In the genomic region with DNA sequence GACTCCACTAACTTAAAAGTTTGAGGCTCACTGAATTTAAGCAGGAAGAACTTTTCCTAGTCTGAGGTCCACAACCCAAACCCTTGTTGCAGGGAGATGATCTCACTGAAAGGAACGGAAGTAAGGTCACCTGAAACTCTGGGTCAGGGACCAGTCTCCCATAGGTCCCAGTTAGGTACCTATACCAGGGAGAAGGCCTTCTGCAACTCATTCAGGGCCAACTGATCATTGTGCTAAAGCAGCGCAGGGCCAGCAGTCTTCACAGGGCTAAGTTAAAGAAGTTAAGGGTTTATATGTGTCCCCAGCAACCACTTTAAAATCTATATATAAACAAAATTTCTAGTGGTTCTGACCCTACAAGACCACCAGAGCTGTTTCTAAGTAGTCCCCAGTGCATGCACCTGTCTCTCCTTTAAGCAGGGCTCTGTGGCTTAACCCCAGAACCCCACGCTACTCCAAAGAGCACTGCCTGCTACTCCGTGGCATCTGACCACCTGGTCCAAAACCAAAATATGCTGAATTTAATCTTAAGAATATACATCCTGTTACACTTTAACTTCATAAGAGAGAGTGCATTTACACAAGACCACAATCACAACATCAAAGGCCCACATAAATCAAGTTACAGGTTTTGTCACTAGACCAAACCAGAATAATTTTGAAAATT, we compare ENCODE assay signal across 8 cellular contexts. TPM values are rescaled to one million over a fixed set of nuclear protein-coding genes. Genes with fewer than 3 reads are reported as not detected.
A peak's percentile ranks its signal among the peaks of the same experiment; 100 is the strongest.
DNase-seq lines count a peak whose midpoint lies in the region; ATAC-seq, FAIRE-seq and TF ChIP-seq lines count a peak whose summit lies in the region.

No MANE protein-coding gene starts in this region.

- peaks cover 65% of the 10 kb centered on the region for H3K4me1 Mint-ChIP-seq in CD8-positive, alpha-beta T cell (ENCODE audit: low read depth)
- peaks cover 62% of the 10 kb centered on the region for H3K4me1 Mint-ChIP-seq in central memory CD8-positive, alpha-beta T cell

- peaks cover 76% of the 10 kb centered on the region for H3K79me2 ChIP-seq in osteoblast (ENCODE audit: insufficient read depth, low read length)

- DNase-seq in CD8-positive, alpha-beta T cell, result no peak
- DNase-seq in MG63 (no peak), osteoblast (ENCODE audit: insufficient read length, low spot score, missing footprints) (no peak), DMS 273 treated with DMSO at 0.1 percent for 48 hours (lab: John Stamatoyannopoulos, UW) (no peak), urothelium cell line (ENCODE audit: low spot score) (no peak)
- no peak for DNase-seq in central memory CD8-positive, alpha-beta T cell (ENCODE audit: low spot score in 2 of 2)
- DNase-seq in stimulated activated CD4-positive, alpha-beta T cell treated with anti-CD3 and anti-CD28 coated beads, Interleukin-2, amount 100 ng/mL, for 24 hours, result no peak

- no peak overlapping the region for H3K4me3 ChIP-seq in CD8-positive, alpha-beta T cell (ENCODE audit: low read depth, low read length)
- H3K4me3 ChIP-seq in MG63 (peak overlapping the region; percentile 88), osteoblast (ENCODE audit: insufficient read depth, low read length) (no peak overlapping the region)

- H3K27ac Mint-ChIP-seq in CD8-positive, alpha-beta T cell, result peak overlapping the region; percentile 49
- peak overlapping the region; percentile 3 for H3K27ac Mint-ChIP-seq in central memory CD8-positive, alpha-beta T cell (ENCODE audit: low read depth)

- no peaks in the 10 kb centered on the region for H3K27me3 ChIP-seq in CD8-positive, alpha-beta T cell (ENCODE audit: insufficient read depth, low read length)
- H3K27me3 ChIP-seq in MG63 (no peaks in the 10 kb centered on the region), osteoblast (ENCODE audit: insufficient read depth, low read length) (no peaks in the 10 kb centered on the region)

- peak overlapping the region; percentile 89 for H3K4me2 ChIP-seq in osteoblast (ENCODE audit: insufficient read depth, low read length)

- CTCF ChIA-PET in CD8-positive, alpha-beta T cell (lab: Charles Lee), result interaction anchor here (1.3 kb wide), 1 partner anchor 14 kb away, joined by 4 read pairs; no protein-coding TSS in a partner anchor

- intact Hi-C loops in CD8-positive, alpha-beta T cell (cut with DNase I, micrococcal nuclease), result loop anchor here in 1 of 2 experiments (10.0 kb wide), 1 partner anchor 767 kb away; a partner anchor contains a TSS

- peaks cover 4% of the 10 kb centered on the region for H3K36me3 ChIP-seq in CD8-positive, alpha-beta T cell (ENCODE audit: insufficient read depth, low read length)
- H3K36me3 ChIP-seq in MG63, result peaks cover 70% of the 10 kb centered on the region
- H3K36me3 ChIP-seq in osteoblast (ENCODE audit: insufficient read depth, low read length), result peaks cover 36% of the 10 kb centered on the region

- H3K27ac ChIP-seq in CD8-positive, alpha-beta T cell (ENCODE audit: low read depth, low read length), result no peak overlapping the region
- peak overlapping the region; percentile 13 for H3K27ac ChIP-seq in osteoblast (ENCODE audit: low read depth, low read length)

- peak overlapping the region; percentile 57 for H3K4me3 Mint-ChIP-seq in CD8-positive, alpha-beta T cell
- H3K4me3 Mint-ChIP-seq in central memory CD8-positive, alpha-beta T cell, result peak overlapping the region; percentile 91

- peaks cover 41% of the 10 kb centered on the region for H3K4me1 ChIP-seq in CD8-positive, alpha-beta T cell (ENCODE audit: insufficient read depth, low read length)
- H3K4me1 ChIP-seq in osteoblast (ENCODE audit: insufficient read depth, low read length), result peaks cover 30% of the 10 kb centered on the region

- no peak for FAIRE-seq in urothelium cell line (lab: Jason Lieb, UNC)

- ATAC-seq in CD8-positive, alpha-beta T cell, result no peak
- no peak for ATAC-seq in central memory CD8-positive, alpha-beta T cell (replicated peaks; ENCODE audit: extremely low read depth, poor library complexity, severe bottlenecking)
- ATAC-seq in GM21825 (IDR thresholded peaks at IDR 0.05; ENCODE audit: unreplicated experiment), result no peak

- H3K36me3 Mint-ChIP-seq in CD8-positive, alpha-beta T cell, result peaks cover 50% of the 10 kb centered on the region
- peaks cover 41% of the 10 kb centered on the region for H3K36me3 Mint-ChIP-seq in central memory CD8-positive, alpha-beta T cell (ENCODE audit: insufficient read depth)

- H3K9me3 ChIP-seq in CD8-positive, alpha-beta T cell (ENCODE audit: low read length), result no peaks in the 10 kb centered on the region
- H3K9me3 ChIP-seq in MG63 (no peaks in the 10 kb centered on the region), osteoblast (ENCODE audit: low read depth, low read length) (no peaks in the 10 kb centered on the region)

- POLR2A ChIA-PET in CD8-positive, alpha-beta T cell (lab: Charles Lee), result interaction anchor here (2.1 to 2.8 kb wide), 2 partner anchors 17 to 20 kb away, joined by 6 to 13 read pairs; a partner anchor contains a TSS

- H4K20me1 ChIP-seq in osteoblast (ENCODE audit: insufficient read depth, low read length), result peaks cover 55% of the 10 kb centered on the region

- TF ChIP-seq CTCF in CD8-positive, alpha-beta T cell (IDR thresholded peaks at IDR 0.05), result no peak
- no peak for TF ChIP-seq CTCF in osteoblast (IDR thresholded peaks at IDR 0.05; ENCODE audit: extremely low read depth, low read depth, low read length)

- no peaks in the 10 kb centered on the region for H3K27me3 Mint-ChIP-seq in CD8-positive, alpha-beta T cell (ENCODE audit: low read depth)
- H3K27me3 Mint-ChIP-seq in central memory CD8-positive, alpha-beta T cell, result no peaks in the 10 kb centered on the region

- H3K9me3 Mint-ChIP-seq in CD8-positive, alpha-beta T cell, result no peaks in the 10 kb centered on the region
- H3K9me3 Mint-ChIP-seq in central memory CD8-positive, alpha-beta T cell, result no peaks in the 10 kb centered on the region

- H2AFZ ChIP-seq in osteoblast (ENCODE audit: low read length), result no peak overlapping the region

RNA-seq across cellular contexts. Expression of a gene that starts 2.8 kb away (rescaled TPM):
- 100 to 1,000 TPM; 321 to 335 TPM for total RNA-seq in CD8-positive, alpha-beta T cell
- 40.0 and 46.4 TPM in 2 replicates for total RNA-seq in MG63 (2014; rRNA removed; shearing (Covaris generic); ENCODE audit: low replicate concordance)
- 80.7 and 81.1 TPM in 2 replicates for total RNA-seq in osteoblast

RNA-seq across cellular contexts. Expression of a gene that starts 17.7 kb away (rescaled TPM):
- 100 to 1,000 TPM; 187 to 203 TPM for total RNA-seq in CD8-positive, alpha-beta T cell
- total RNA-seq in MG63 (2014; rRNA removed; shearing (Covaris generic); ENCODE audit: low replicate concordance), result 36.5 and 47.0 TPM in 2 replicates
- 66.3 and 74.9 TPM in 2 replicates for total RNA-seq in osteoblast
